ENCODE assay signal across 8 cellular contexts in the genomic region with DNA sequence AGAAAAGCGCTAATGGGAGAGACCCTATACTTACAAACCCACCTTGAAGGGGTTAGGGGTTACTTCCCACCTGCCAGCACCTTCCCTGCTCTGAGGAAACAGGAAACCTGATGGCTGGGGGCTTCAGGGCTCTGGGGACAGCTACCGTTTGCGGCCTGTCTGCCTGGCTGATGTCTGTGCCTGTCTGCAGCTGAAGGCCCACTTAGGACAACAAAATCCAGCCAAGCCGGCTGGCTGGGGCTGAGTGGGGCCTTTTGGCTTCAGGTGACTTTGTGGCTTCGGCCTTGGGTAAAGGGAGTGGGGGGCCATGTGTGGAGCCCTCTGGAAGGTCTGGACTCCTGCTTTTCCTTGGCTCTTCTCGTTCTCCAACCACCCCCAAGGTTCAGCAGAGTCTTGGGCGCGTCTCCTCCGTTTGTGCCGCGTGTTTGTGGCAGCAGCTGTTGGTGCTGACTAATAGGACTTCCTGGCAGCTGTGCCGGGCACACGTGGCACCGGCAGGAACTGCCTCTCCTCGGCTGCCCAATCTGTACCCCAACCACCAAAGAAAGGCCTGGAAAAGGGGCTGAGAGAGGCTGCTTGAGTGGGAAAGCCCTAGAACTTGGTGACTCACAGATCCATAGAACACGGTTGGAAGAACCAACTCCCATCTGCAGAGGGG.
DNase-seq lines count a peak whose midpoint lies in the region; ATAC-seq and TF ChIP-seq lines count a peak whose summit lies in the region.

No MANE protein-coding gene starts in this region.

- intact Hi-C loops in activated T-helper 1 cell treated with anti-CD3 and anti-CD28 coated beads, Interleukin-12 subunit alpha, Interleukin-12 subunit beta, Interleukin-2, Interleukin-4 antibody, amounts not matched to agents 30 ng/mL and 10 ng/mL and 1 ng/mL, durations not matched to agents 14 hours and 24 hours and 36 hours (cut with micrococcal nuclease), result loop anchor here (5.0 to 10.0 kb wide), 5 partner anchors 64 to 611 kb away; partner anchors contain the start of genes C17orf67 and DGKE
- intact Hi-C loops in left ventricle myocardium superior (cut with micrococcal nuclease), result no loop called here

- H3K27ac Mint-ChIP-seq in activated T-helper 1 cell treated with anti-CD3 and anti-CD28 coated beads, Interleukin-12 subunit alpha, Interleukin-12 subunit beta, Interleukin-2, Interleukin-4 antibody, amounts not matched to agents 30 ng/mL and 10 ng/mL and 1 ng/mL, durations not matched to agents 14 hours and 24 hours and 36 hours, result peak overlapping the region; percentile 98
- no peak overlapping the region for H3K27ac Mint-ChIP-seq in type B pancreatic cell

- no peak for TF ChIP-seq CTCF in type B pancreatic cell (conservative IDR thresholded peaks at IDR 0.05)

- peaks cover 21% of the 10 kb centered on the region for H3K36me3 Mint-ChIP-seq in activated T-helper 1 cell treated with anti-CD3 and anti-CD28 coated beads, Interleukin-12 subunit alpha, Interleukin-12 subunit beta, Interleukin-2, Interleukin-4 antibody, amounts not matched to agents 30 ng/mL and 10 ng/mL and 1 ng/mL, durations not matched to agents 14 hours and 24 hours and 36 hours (ENCODE audit: low read depth)
- peaks cover 4% of the 10 kb centered on the region for H3K36me3 Mint-ChIP-seq in type B pancreatic cell

- peaks cover 87% of the 10 kb centered on the region for H3K4me1 Mint-ChIP-seq in activated T-helper 1 cell treated with anti-CD3 and anti-CD28 coated beads, Interleukin-12 subunit alpha, Interleukin-12 subunit beta, Interleukin-2, Interleukin-4 antibody, amounts not matched to agents 30 ng/mL and 10 ng/mL and 1 ng/mL, durations not matched to agents 14 hours and 24 hours and 36 hours (ENCODE audit: low read depth)
- H3K4me1 Mint-ChIP-seq in type B pancreatic cell (ENCODE audit: unreplicated experiment), result peaks cover 66% of the 10 kb centered on the region

- peak overlapping the region; percentile 61 for H3K4me3 Mint-ChIP-seq in activated T-helper 1 cell treated with anti-CD3 and anti-CD28 coated beads, Interleukin-12 subunit alpha, Interleukin-12 subunit beta, Interleukin-2, Interleukin-4 antibody, amounts not matched to agents 30 ng/mL and 10 ng/mL and 1 ng/mL, durations not matched to agents 14 hours and 24 hours and 36 hours
- H3K4me3 Mint-ChIP-seq in type B pancreatic cell, result no peak overlapping the region

- H3K27me3 Mint-ChIP-seq in activated T-helper 1 cell treated with anti-CD3 and anti-CD28 coated beads, Interleukin-12 subunit alpha, Interleukin-12 subunit beta, Interleukin-2, Interleukin-4 antibody, amounts not matched to agents 30 ng/mL and 10 ng/mL and 1 ng/mL, durations not matched to agents 14 hours and 24 hours and 36 hours (ENCODE audit: insufficient read depth), result peaks cover 2% of the 10 kb centered on the region
- no peaks in the 10 kb centered on the region for H3K27me3 Mint-ChIP-seq in type B pancreatic cell

- DNase-seq in EH (ENCODE audit: low read depth), result peak; percentile 33
- DNase-seq in NCI-H524 treated with DMSO at 0.1 percent for 48 hours (lab: John Stamatoyannopoulos, UW), result peak; percentile 22
- peak; percentile 31 for DNase-seq in activated T-helper 1 cell treated with anti-CD3 and anti-CD28 coated beads, Interleukin-12 subunit alpha, Interleukin-12 subunit beta, Interleukin-2, Interleukin-4 antibody, amounts not matched to agents 30 ng/mL and 10 ng/mL and 1 ng/mL, durations not matched to agents 14 hours and 24 hours and 36 hours (ENCODE audit: low spot score)
- peak; percentile 69 for DNase-seq in left ventricle myocardium superior
- peak; percentile 58 to 76 for DNase-seq in stimulated activated CD4-positive, alpha-beta T cell treated with anti-CD3 and anti-CD28 coated beads, Interleukin-4, amount 100 ng/mL, for 4 hours
- no peak for DNase-seq in type B pancreatic cell (ENCODE audit: extremely low spot score, unreplicated experiment)

- H3K9me3 Mint-ChIP-seq in activated T-helper 1 cell treated with anti-CD3 and anti-CD28 coated beads, Interleukin-12 subunit alpha, Interleukin-12 subunit beta, Interleukin-2, Interleukin-4 antibody, amounts not matched to agents 30 ng/mL and 10 ng/mL and 1 ng/mL, durations not matched to agents 14 hours and 24 hours and 36 hours, result no peaks in the 10 kb centered on the region
- H3K9me3 Mint-ChIP-seq in type B pancreatic cell, result no peaks in the 10 kb centered on the region

- ATAC-seq in left ventricle myocardium superior (peak; percentile 51), HG03378 (IDR thresholded peaks at IDR 0.05; ENCODE audit: unreplicated experiment) (no peak), GM18867 (IDR thresholded peaks at IDR 0.05; ENCODE audit: unreplicated experiment) (no peak)
